ENCODE assay signal across 19 cellular contexts in the genomic region with DNA sequence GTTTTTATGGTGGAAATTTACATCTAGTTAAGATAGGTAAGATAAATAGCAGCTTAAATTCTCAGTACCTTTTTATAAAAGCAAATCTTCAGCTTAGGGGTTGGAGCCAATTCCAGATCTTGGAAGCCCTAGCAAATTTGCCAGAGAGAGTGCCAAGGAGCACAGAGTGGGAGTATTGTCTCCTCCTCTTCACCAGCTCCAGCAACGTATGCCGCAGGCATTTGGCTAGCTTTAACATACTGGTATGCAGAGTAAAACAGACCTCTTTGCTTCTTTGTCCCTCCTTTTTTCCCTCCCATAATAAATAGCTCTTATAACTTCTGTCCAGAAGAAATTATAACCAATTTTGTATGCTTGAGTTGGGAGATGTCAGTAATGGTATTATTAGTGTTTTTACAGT.
DNase-seq lines count a peak whose midpoint lies in the region; ATAC-seq, FAIRE-seq and TF ChIP-seq lines count a peak whose summit lies in the region.
"Had no signal": no experiment of that assay in that cellular context is flagged by ENCODE, and none has a peak within 500 bp of the region (broad histone marks: within the 10 kb centered on the region; RNA-seq: fewer than 3 reads in every experiment).

No MANE protein-coding gene starts in this region.

- peak; percentile 76 for DNase-seq in NCI-H226
- DNase-seq in foreskin melanocyte = peak; percentile 73
- no peak for DNase-seq in activated CD4-positive, alpha-beta T cell treated with anti-CD3 and anti-CD28 coated beads, Interleukin-2, amount 50 U/mL, for 48 hours
- DNase-seq in D721Med (ENCODE audit: insufficient read length, low spot score) = no peak
- DNase-seq in SIG-M5 (lab: John Stamatoyannopoulos, UW) = no peak
- DNase-seq: Caco-2, DMS79 treated with DMSO at 0.1 percent for 48 hours, GF-D8, HFFc6, IMR-90, islet precursor cell, NCI-H1694, NCI-H526, PC-9 had no signal

- FAIRE-seq in D721Med (lab: Jason Lieb, UNC) = no peak

- ATAC-seq in HG02885 (IDR thresholded peaks at IDR 0.05; ENCODE audit: poor library complexity, unreplicated experiment) = no peak
- ATAC-seq: activated T-helper 17 cell treated with anti-CD3 and anti-CD28 coated beads, Interleukin-2, amount 50 U/mL, for 72 hours; Right ventricle myocardium inferior; stimulated activated effector memory CD8-positive, alpha-beta T cell treated with anti-CD3 and anti-CD28 coated beads, Interleukin-12 subunit alpha, Interleukin-12 subunit beta, amount 100 ng/mL, for 72 hours had no signal

- peak overlapping the region; percentile 33 for H3K27ac ChIP-seq in angular gyrus (ENCODE audit: low read depth, low read length)
- H3K27ac ChIP-seq: PC-9 had no signal

- no peak for TF ChIP-seq CTCF in D721Med (IDR thresholded peaks at IDR 0.05; ENCODE audit: insufficient read depth, missing control alignments)

Comparison
In these comparisons a context has a peak if more than half of its experiments do, and no peak if none do; other contexts are left out.
1. DNase-seq: peak in NCI-H226 (single experiment) and foreskin melanocyte (single experiment); none in activated CD4-positive, alpha-beta T cell treated with anti-CD3 and anti-CD28 coated beads, Interleukin-2, amount 50 U/mL, for 48 hours (0 of 2), D721Med (single experiment) and SIG-M5 (single experiment).